ENCODE assay signal across 36 cellular contexts in the genomic region with DNA sequence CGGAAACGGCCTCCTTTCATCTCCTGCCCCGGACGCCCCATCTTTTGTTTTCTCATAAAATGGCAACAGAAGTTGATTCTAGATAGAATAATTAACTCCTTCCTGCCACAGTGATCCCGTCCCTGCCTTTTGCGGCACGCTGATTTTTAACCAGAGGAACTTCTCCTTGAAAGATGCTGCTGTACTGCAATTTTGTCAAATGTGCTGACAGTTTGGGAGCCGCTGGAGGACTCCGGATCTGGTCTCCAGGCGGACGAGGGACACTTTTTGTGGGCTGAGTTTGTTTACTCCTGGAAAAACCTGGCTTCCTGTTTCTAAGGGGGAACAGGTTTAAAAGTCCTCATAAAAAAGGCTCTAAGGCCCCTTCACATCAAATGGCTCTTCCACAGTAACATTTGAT. TPM values are rescaled to one million over a fixed set of nuclear protein-coding genes. Genes with fewer than 3 reads are reported as not detected.
"Had no signal": no experiment of that assay in that cellular context is flagged by ENCODE, and none has a peak within 500 bp of the region (broad histone marks: within the 10 kb centered on the region; RNA-seq: fewer than 3 reads in every experiment).

No MANE protein-coding gene starts in this region.

- DNase-seq: activated B cell treated with CpG ODN at 0.5 μM for 24 hours; activated CD4-positive, alpha-beta memory T cell treated with anti-CD3 and anti-CD28 coated beads for 36 hours; activated CD4-positive, alpha-beta T cell treated with anti-CD3 and anti-CD28 coated beads for 4 hours; activated CD4-positive, alpha-beta T cell treated with anti-CD3 and anti-CD28 coated beads, Interleukin-2, amount 50 U/mL, for 1 hour; activated CD4-positive, CD25-positive, alpha-beta regulatory T cell treated with anti-CD3 and anti-CD28 coated beads, Interleukin-2, amount 50 U/mL, for 72 hours; activated CD8-positive, alpha-beta memory T cell treated with anti-CD3 and anti-CD28 coated beads, Interleukin-2, amount 50 U/mL, for 4 hours; activated gamma-delta T cell treated with Interleukin-2 at 50 U/mL for 16 hours; activated naive CD4-positive, alpha-beta T cell treated with anti-CD3 and anti-CD28 coated beads for 36 hours; activated T-cell treated with anti-CD3 and anti-CD28 coated beads for 4 hours; activated T-cell treated with anti-CD3 and anti-CD28 coated beads, Interleukin-2, amount 50 U/mL, for 4 hours; adrenal gland; body of pancreas; caudate nucleus; Kasumi-1; KG1; MG63; NCI-H1048; NCI-H1105 treated with DMSO at 0.1 percent for 48 hours; NCI-H1436; NCI-H1694; NCI-H1930; NCI-H2081 treated with DMSO at 0.1 percent for 48 hours; NCI-H226; NCI-H446 treated with DMSO at 0.1 percent for 48 hours; NCI-H524; SHP77 treated with DMSO at 0.1 percent for 48 hours; SK-N-SH had no signal

- H3K27me3 Mint-ChIP-seq: activated B cell treated with CpG ODN at 0.5 μM for 24 hours had no signal

- H3K36me3 ChIP-seq: adrenal gland, breast epithelium, MG63, SJSA1 had no signal

- H3K27me3 ChIP-seq: body of pancreas, breast epithelium, MG63, SJSA1 had no signal

- H3K4me3 Mint-ChIP-seq: activated B cell treated with CpG ODN at 0.5 μM for 24 hours; activated CD4-positive, alpha-beta memory T cell treated with anti-CD3 and anti-CD28 coated beads for 36 hours; activated naive CD4-positive, alpha-beta T cell treated with anti-CD3 and anti-CD28 coated beads for 36 hours; activated T-cell treated with anti-CD3 and anti-CD28 coated beads, Interleukin-2, amount 50 U/mL, for 4 hours; activated T-helper 1 cell treated with anti-CD3 and anti-CD28 coated beads, Interleukin-12 subunit alpha, Interleukin-12 subunit beta, Interleukin-2, Interleukin-4 antibody, amounts not matched to agents 30 ng/mL and 10 ng/mL and 1 ng/mL, durations not matched to agents 14 hours and 24 hours and 36 hours; T-helper 1 cell treated with Interleukin-12 subunit alpha and Interleukin-12 subunit beta and Interleukin-4 antibody, amounts not matched to agents 30 μg/mL and 1 μg/mL, for 36 hours; T-helper 2 cell treated with Interferon-gamma antibody and Interleukin-4, amounts not matched to agents 5 μg/mL and 100 μg/mL, for 36 hours had no signal

- H3K27ac ChIP-seq: adrenal gland, body of pancreas, breast epithelium, SJSA1 had no signal

- H3K4me1 ChIP-seq: adrenal gland, body of pancreas, breast epithelium, SJSA1 had no signal

- H3K36me3 Mint-ChIP-seq: activated CD4-positive, alpha-beta memory T cell treated with anti-CD3 and anti-CD28 coated beads for 36 hours had no signal

- H3K4me1 Mint-ChIP-seq: activated B cell treated with CpG ODN at 0.5 μM for 24 hours had no signal

- H3K9me3 Mint-ChIP-seq: T-helper 2 cell treated with Interferon-gamma antibody and Interleukin-4, amounts not matched to agents 5 μg/mL and 100 μg/mL, for 36 hours had no signal

- ATAC-seq: activated naive CD4-positive, alpha-beta T cell treated with anti-CD3 and anti-CD28 coated beads, Interleukin-2, amount 50 U/mL, for 72 hours; activated T-cell treated with anti-CD3 and anti-CD28 coated beads, Interleukin-2, amount 50 U/mL, for 4 hours; body of pancreas; Panc1 had no signal

- H3K4me3 ChIP-seq: adrenal gland, body of pancreas, breast epithelium, MG63, SJSA1 had no signal

- H3K27ac Mint-ChIP-seq: activated B cell treated with CpG ODN at 0.5 μM for 24 hours; activated CD4-positive, alpha-beta memory T cell treated with anti-CD3 and anti-CD28 coated beads for 36 hours; activated naive CD4-positive, alpha-beta T cell treated with anti-CD3 and anti-CD28 coated beads for 36 hours; activated naive CD4-positive, alpha-beta T cell treated with anti-CD3 and anti-CD28 coated beads, Interleukin-2, amount 50 U/mL, for 72 hours; activated T-helper 1 cell treated with anti-CD3 and anti-CD28 coated beads, Interleukin-12 subunit alpha, Interleukin-12 subunit beta, Interleukin-2, Interleukin-4 antibody, amounts not matched to agents 30 ng/mL and 10 ng/mL and 1 ng/mL, durations not matched to agents 14 hours and 24 hours and 36 hours; T-helper 1 cell treated with Interleukin-12 subunit alpha and Interleukin-12 subunit beta and Interleukin-4 antibody, amounts not matched to agents 30 μg/mL and 1 μg/mL, for 36 hours; T-helper 2 cell treated with Interferon-gamma antibody and Interleukin-4, amounts not matched to agents 5 μg/mL and 100 μg/mL, for 36 hours had no signal

- H3K9me3 ChIP-seq: adrenal gland, MG63, SJSA1, SK-N-SH had no signal

RNA-seq across cellular contexts. Expression of gene FZD10, which starts 15.4 kb away (rescaled TPM):
- total RNA-seq: activated B cell treated with CpG ODN at 0.5 μM for 24 hours; activated CD4-positive, alpha-beta memory T cell treated with anti-CD3 and anti-CD28 coated beads for 36 hours; activated naive CD4-positive, alpha-beta T cell treated with anti-CD3 and anti-CD28 coated beads for 36 hours; activated naive CD4-positive, alpha-beta T cell treated with anti-CD3 and anti-CD28 coated beads, Interleukin-2, amount 50 U/mL, for 72 hours; activated T-cell treated with anti-CD3 and anti-CD28 coated beads, Interleukin-2, amount 50 U/mL, for 4 hours; activated T-helper 1 cell treated with anti-CD3 and anti-CD28 coated beads, Interleukin-12 subunit alpha, Interleukin-12 subunit beta, Interleukin-2, Interleukin-4 antibody, amounts not matched to agents 30 ng/mL and 10 ng/mL and 1 ng/mL, durations not matched to agents 14 hours and 24 hours and 36 hours; astrocyte; RPMI7951; SJSA1 had no signal
- polyA plus RNA-seq: SK-N-SH had no signal
